Comparison of ENCODE assay signal across 22 cellular contexts in genomic region chr7:106076537-106076936, GRCh38.
"Had no signal": no experiment of that assay in that cellular context is flagged by ENCODE, and none has a peak within 500 bp of the region (broad histone marks: within the 10 kb centered on the region; RNA-seq: fewer than 3 reads in every experiment).

No MANE protein-coding gene starts in this region.

- DNase-seq: activated CD4-positive, alpha-beta T cell treated with anti-CD3 and anti-CD28 coated beads, Interleukin-2, amount 50 U/mL, for 1 hour; activated naive CD4-positive, alpha-beta T cell treated with anti-CD3 and anti-CD28 coated beads, Interleukin-2, amount 10 ng/mL, durations not matched to agents 7 days and 5 days; activated T-cell treated with anti-CD3 and anti-CD28 coated beads, Interleukin-2, amount 50 U/mL, for 1 hour; effector memory CD8-positive, alpha-beta T cell; foreskin keratinocyte; glutamatergic neuron; left ventricle myocardium superior; mesenchymal stem cell; natural killer cell; occipital lobe; right cardiac atrium; stimulated activated CD4-positive, alpha-beta T cell treated with anti-CD3 and anti-CD28 coated beads, Interleukin-4, amount 100 ng/mL, for 4 hours; stimulated activated CD8-positive, alpha-beta memory T cell treated with anti-CD3 and anti-CD28 coated beads, Interleukin-4, amount 100 ng/mL, for 48 hours; T-helper 2 cell; upper lobe of left lung had no signal

- H3K27me3 ChIP-seq: ascending aorta, breast epithelium, foreskin keratinocyte, suprapubic skin, upper lobe of left lung had no signal

- H3K4me1 ChIP-seq: ascending aorta, breast epithelium had no signal

- H3K9me3 Mint-ChIP-seq: activated naive CD4-positive, alpha-beta T cell treated with anti-CD3 and anti-CD28 coated beads, Interleukin-2, amount 10 ng/mL, durations not matched to agents 7 days and 5 days; dendritic cell treated with granulocyte-macrophage colony-stimulating factor and Interleukin-4, amounts not matched to agents 40 ng/mL and 50 ng/mL, for 4 days; effector memory CD8-positive, alpha-beta T cell; natural killer cell; stimulated activated naive CD8-positive, alpha-beta T cell treated with anti-CD3 and anti-CD28 coated beads, Interleukin-15, Interleukin-2, amounts not matched to agents 100 ng/mL and 50 ng/mL, for 24 hours had no signal

- H3K36me3 ChIP-seq: ascending aorta, breast epithelium, suprapubic skin, upper lobe of left lung had no signal

- ATAC-seq: effector memory CD8-positive, alpha-beta T cell; foreskin keratinocyte; natural killer cell; right cardiac atrium had no signal

- H3K27ac Mint-ChIP-seq: activated naive CD4-positive, alpha-beta T cell treated with anti-CD3 and anti-CD28 coated beads, Interleukin-2, amount 10 ng/mL, durations not matched to agents 7 days and 5 days; dendritic cell treated with granulocyte-macrophage colony-stimulating factor and Interleukin-4, amounts not matched to agents 40 ng/mL and 50 ng/mL, for 4 days; natural killer cell; progenitor cell of endocrine pancreas; stimulated activated naive CD8-positive, alpha-beta T cell treated with anti-CD3 and anti-CD28 coated beads, Interleukin-15, Interleukin-2, amounts not matched to agents 100 ng/mL and 50 ng/mL, for 24 hours had no signal

- H3K27me3 Mint-ChIP-seq: activated naive CD4-positive, alpha-beta T cell treated with anti-CD3 and anti-CD28 coated beads, Interleukin-2, amount 10 ng/mL, durations not matched to agents 7 days and 5 days; stimulated activated naive CD8-positive, alpha-beta T cell treated with anti-CD3 and anti-CD28 coated beads, Interleukin-15, Interleukin-2, amounts not matched to agents 100 ng/mL and 50 ng/mL, for 24 hours had no signal

- H3K4me3 ChIP-seq: ascending aorta, breast epithelium, skin epidermis, suprapubic skin, upper lobe of left lung had no signal

- H3K27ac ChIP-seq: ascending aorta, breast epithelium, foreskin keratinocyte, skin epidermis, suprapubic skin, upper lobe of left lung had no signal

- H3K36me3 Mint-ChIP-seq: natural killer cell had no signal

- H3K9me3 ChIP-seq: ascending aorta, breast epithelium, suprapubic skin, upper lobe of left lung had no signal

- H3K4me3 Mint-ChIP-seq: activated naive CD4-positive, alpha-beta T cell treated with anti-CD3 and anti-CD28 coated beads, Interleukin-2, amount 10 ng/mL, durations not matched to agents 7 days and 5 days; dendritic cell treated with granulocyte-macrophage colony-stimulating factor and Interleukin-4, amounts not matched to agents 40 ng/mL and 50 ng/mL, for 4 days; natural killer cell; stimulated activated naive CD8-positive, alpha-beta T cell treated with anti-CD3 and anti-CD28 coated beads, Interleukin-15, Interleukin-2, amounts not matched to agents 100 ng/mL and 50 ng/mL, for 24 hours had no signal
